ENCODE assay signal across 25 cellular contexts in genomic region chr10:36283827-36284226, GRCh38.
DNase-seq lines count a peak whose midpoint lies in the region; ATAC-seq, FAIRE-seq and TF ChIP-seq lines count a peak whose summit lies in the region.
"Had no signal": no experiment of that assay in that cellular context is flagged by ENCODE, and none has a peak within 500 bp of the region (broad histone marks: within the 10 kb centered on the region; RNA-seq: fewer than 3 reads in every experiment).

No MANE protein-coding gene starts in this region.

- H4K91ac ChIP-seq in neuronal stem cell (ENCODE audit: low read depth, low read length, poor library complexity): no peak overlapping the region

- DNase-seq in A549 (ENCODE audit: low read depth in 1 of 2, low spot score in 1 of 2) (no peak), neuronal stem cell (ENCODE audit: low spot score) (no peak), aorta (no peak), NCI-H128 (lab: John Stamatoyannopoulos, UW; ENCODE audit: unreplicated experiment) (no peak), sciatic nerve (ENCODE audit: low spot score) (no peak)
- DNase-seq: ACHN; BE2C; C1 segment of cervical spinal cord; CD4-positive, alpha-beta memory T cell; CD4-positive, CD25-positive, alpha-beta regulatory T cell; CD8-positive, alpha-beta memory T cell; COR-L47; DMS 273 treated with DMSO at 0.1 percent for 48 hours; DMS153; DMS53; DMS79; DND-41; EL; GDM1 had no signal

- no peak for FAIRE-seq in A549 (lab: Jason Lieb, UNC)
- FAIRE-seq: GM12878, GM12892, GM18507 had no signal

- H3K4me2 ChIP-seq in A549 (no peak overlapping the region), neuronal stem cell (ENCODE audit: insufficient read depth, low read length, poor library complexity, severe bottlenecking) (no peak overlapping the region)
- H3K4me2 ChIP-seq: BLaER1 had no signal

- no peak overlapping the region for H2BK5ac ChIP-seq in neuronal stem cell (ENCODE audit: low read length)

- ATAC-seq in A549 (no peak), aorta (ENCODE audit: low FRiP score) (peak; percentile 19), sciatic nerve (no peak), HG02759 (IDR thresholded peaks at IDR 0.05; ENCODE audit: unreplicated experiment) (no peak)
- ATAC-seq: GM12878 had no signal

- H3K9me3 ChIP-seq in A549 (peaks cover 35% of the 10 kb centered on the region), HEK293 (ENCODE audit: control insufficient read depth, insufficient read depth, low read depth, low read length) (no peaks in the 10 kb centered on the region), neuronal stem cell (replicated peaks in 1 of 2; ENCODE audit: control insufficient read depth in 2 of 2, insufficient read depth in 1 of 2, low read depth in 1 of 2, low read length in 2 of 2) (peaks cover 0 to 2% of the 10 kb centered on the region in 2 donors), aorta (ENCODE audit: control insufficient read depth, low read length) (no peaks in the 10 kb centered on the region)
- H3K9me3 ChIP-seq: BE2C had no signal

- TF ChIP-seq CTCF in A549 (IDR thresholded peaks at IDR 0.05) (no peak), HEK293 (tag by site-specific recombination; IDR thresholded peaks at IDR 0.05) (no peak)

- peak overlapping the region; percentile 97 for H2AK5ac ChIP-seq in neuronal stem cell (ENCODE audit: low read depth, low read length)

- H3K27ac ChIP-seq in A549: peak overlapping the region; percentile 83 to 89; a peak in 5 of 6 replicates
- H3K27ac ChIP-seq in HEK293 (ENCODE audit: extremely low read depth, low read depth, low read length): no peak overlapping the region
- H3K27ac ChIP-seq in neuronal stem cell (replicated peaks; ENCODE audit: low read length): no peak overlapping the region
- no peak overlapping the region for H3K27ac ChIP-seq in aorta (ENCODE audit: low read depth in 1 of 2, low read length in 2 of 2)
- H3K27ac ChIP-seq: BLaER1 had no signal

- no peak overlapping the region for H3K23ac ChIP-seq in neuronal stem cell (ENCODE audit: low read depth, low read length, poor library complexity)

- H3K9ac ChIP-seq in neuronal stem cell (ENCODE audit: low read depth, low read length, poor library complexity): no peak overlapping the region
- H3K9ac ChIP-seq: BLaER1 had no signal

- H3K27me3 ChIP-seq in neuronal stem cell (ENCODE audit: control insufficient read depth in 3 of 3, insufficient read depth in 3 of 3, low read depth in 1 of 3, low read length in 3 of 3) (no peaks in the 10 kb centered on the region), aorta (ENCODE audit: control insufficient read depth in 1 of 2, insufficient read depth in 2 of 2, low read length in 1 of 2) (no peaks in the 10 kb centered on the region)
- H3K27me3 ChIP-seq: BE2C, BLaER1 had no signal

- TF ChIP-seq POLR2A in A549 (IDR thresholded peaks at IDR 0.05; ENCODE audit: low read length): no peak

- no peak for TF ChIP-seq EP300 in A549 (IDR thresholded peaks at IDR 0.05)

- no peak overlapping the region for H3K14ac ChIP-seq in neuronal stem cell (ENCODE audit: low read length)

- H2AFZ ChIP-seq in neuronal stem cell (ENCODE audit: low read length): no peak overlapping the region

- H3K18ac ChIP-seq in neuronal stem cell (ENCODE audit: low read length): peak overlapping the region; percentile 48

- WGBS in A549 (ENCODE audit: missing lambda C conversion rate): 73% methylated on average over 12 of the region's 14 CpGs
- no CpG with 5 or more reads among the region's 14 CpGs for WGBS in neuronal stem cell (ENCODE audit: extremely low coverage in 2 of 2, insufficient read length in 2 of 2, insufficient replicate concordance in 1 of 2), 2 donors
- 95 to 96% methylated on average over 14 of the region's 14 CpGs for WGBS in aorta, 2 donors

- H3K4me3 ChIP-seq in A549 (no peak overlapping the region), HEK293 (ENCODE audit: low read depth, low read length) (no peak overlapping the region), neuronal stem cell (ENCODE audit: low read length in 2 of 2) (no peak overlapping the region), aorta (ENCODE audit: low read length in 2 of 2) (no peak overlapping the region)
- H3K4me3 ChIP-seq: BLaER1, GM12878 had no signal

- intact Hi-C loops in aorta (cut with DNase I) (no loop called here), sciatic nerve (cut with DNase I) (no loop called here)

- H3K36me3 ChIP-seq in HEK293 (ENCODE audit: control insufficient read depth in 2 of 2, insufficient read depth in 1 of 2, low read length in 2 of 2) (no peaks in the 10 kb centered on the region), neuronal stem cell (replicated peaks in 1 of 2; ENCODE audit: control insufficient read depth in 2 of 2, insufficient read depth in 2 of 2, low read length in 2 of 2) (no peaks in the 10 kb centered on the region), aorta (ENCODE audit: control insufficient read depth in 1 of 2, insufficient read depth in 2 of 2, low read length in 1 of 2) (no peaks in the 10 kb centered on the region)
- H3K36me3 ChIP-seq: BE2C, BLaER1 had no signal

- H2BK120ac ChIP-seq in neuronal stem cell (ENCODE audit: low read depth, low read length): no peak overlapping the region

- no peak for TF ChIP-seq RAD21 in A549 (conservative IDR thresholded peaks at IDR 0.05 in 1 of 2, IDR thresholded peaks at IDR 0.05 in 1 of 2)

- CTCF ChIA-PET in A549 (lab: Yijun Ruan, JAX): no interaction called here
- CTCF ChIA-PET in HEK293 (lab: Yijun Ruan, JAX): no interaction called here

- no peaks in the 10 kb centered on the region for H3K79me1 ChIP-seq in neuronal stem cell (ENCODE audit: low read depth, low read length)

- no peak overlapping the region for H3K4ac ChIP-seq in neuronal stem cell (ENCODE audit: low read length)

- H2BK12ac ChIP-seq in neuronal stem cell (ENCODE audit: low read length): no peak overlapping the region

- H3K4me1 ChIP-seq in A549: peaks cover 30% of the 10 kb centered on the region
- H3K4me1 ChIP-seq in HEK293 (ENCODE audit: control insufficient read depth, insufficient read depth, low read length): no peaks in the 10 kb centered on the region
- peaks cover 0 to 3% of the 10 kb centered on the region in 2 donors for H3K4me1 ChIP-seq in neuronal stem cell (ENCODE audit: control insufficient read depth in 2 of 2, insufficient read depth in 1 of 2, low read depth in 1 of 2, low read length in 2 of 2)
- H3K4me1 ChIP-seq in aorta (ENCODE audit: control insufficient read depth in 1 of 2, insufficient read depth in 2 of 2, low read length in 2 of 2): no peaks in the 10 kb centered on the region
- H3K4me1 ChIP-seq: BE2C, BLaER1 had no signal

- H2BK15ac ChIP-seq in neuronal stem cell (ENCODE audit: low read length): no peak overlapping the region

- POLR2A ChIA-PET in A549 (lab: Yijun Ruan, JAX) (no interaction called here), HEK293 (lab: Yijun Ruan, JAX) (no interaction called here)

- H4K8ac ChIP-seq in neuronal stem cell (ENCODE audit: low read depth, low read length): no peak overlapping the region

TF ChIP-seq in A549, 52 proteins besides CTCF, POLR2A, EP300 and RAD21 (continues in another document):
- TF ChIP-seq SREBF2 (IDR thresholded peaks at IDR 0.05) (no peak), RARB (CRISPR knock-in tag; IDR thresholded peaks at IDR 0.05) (no peak), EHF (CRISPR knock-in tag; IDR thresholded peaks at IDR 0.05) (no peak), GATA3 (IDR thresholded peaks at IDR 0.05; ENCODE audit: borderline replicate concordance) (no peak), ZC3H11A (IDR thresholded peaks at IDR 0.05) (no peak), BHLHE40 (IDR thresholded peaks at IDR 0.05; ENCODE audit: low read depth, low read length) (no peak), TP53 (CRISPR knock-in tag; IDR thresholded peaks at IDR 0.05) (no peak), TFCP2L1 (CRISPR knock-in tag; IDR thresholded peaks at IDR 0.05) (no peak)

TF ChIP-seq in HEK293, 187 proteins besides CTCF, POLR2A, EP300 and RAD21:
- TF ChIP-seq EGR2 (tag by site-specific recombination; IDR thresholded peaks at IDR 0.05; ENCODE audit: low read depth): 0 out of 2 replicates have a peak, but pooled peaks have one; percentile 23
- no peak for TF ChIP-seq ZNF10 (tag by site-specific recombination; IDR thresholded peaks at IDR 0.05)

Comparison
In these comparisons a context has a peak if more than half of its experiments do, and no peak if none do; other contexts are left out.
1. H3K27ac ChIP-seq: peak in A549 (2 of 2); none in HEK293 (single experiment), neuronal stem cell (single experiment) and aorta (0 of 2).